ENCODE assay signal across 10 cellular contexts in the genomic region with DNA sequence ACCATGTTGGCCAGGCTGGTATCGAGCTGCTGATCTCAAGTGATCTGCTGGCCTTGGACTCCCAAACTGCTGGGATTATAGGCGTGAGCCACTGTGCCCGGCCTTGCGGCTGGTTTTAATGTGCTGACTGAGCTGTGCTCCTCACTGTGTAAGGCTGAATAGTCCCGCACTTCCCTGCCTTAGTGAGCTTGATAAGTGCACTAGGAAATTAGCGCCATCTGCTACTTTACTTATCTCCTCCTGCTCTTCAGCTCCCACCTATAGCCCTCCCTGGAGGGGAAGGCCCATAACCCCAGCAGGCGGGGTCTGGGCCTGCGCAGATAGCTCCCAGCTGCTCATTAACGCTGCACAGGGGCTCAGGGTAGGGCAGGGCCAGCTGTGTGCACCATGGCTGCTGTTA. TPM values are rescaled to one million over a fixed set of nuclear protein-coding genes. Genes with fewer than 3 reads are reported as not detected.
A peak's percentile ranks its signal among the peaks of the same experiment; 100 is the strongest.
DNase-seq lines count a peak whose midpoint lies in the region; ATAC-seq and TF ChIP-seq lines count a peak whose summit lies in the region.
"Had no signal": no experiment of that assay in that cellular context is flagged by ENCODE, and none has a peak within 500 bp of the region (broad histone marks: within the 10 kb centered on the region; RNA-seq: fewer than 3 reads in every experiment).

No MANE protein-coding gene starts in this region.

- no peak overlapping the region for H3K27ac Mint-ChIP-seq in activated CD8-positive, alpha-beta memory T cell treated with anti-CD3 and anti-CD28 coated beads, Interleukin-2, amount 10 ng/mL, durations not matched to agents 7 days and 5 days
- H3K27ac Mint-ChIP-seq: activated CD4-positive, alpha-beta memory T cell treated with anti-CD3 and anti-CD28 coated beads, Interleukin-2, amount 10 ng/mL, durations not matched to agents 7 days and 5 days; activated naive CD8-positive, alpha-beta T cell treated with anti-CD3 and anti-CD28 coated beads for 36 hours had no signal

- no peaks in the 10 kb centered on the region for H3K36me3 Mint-ChIP-seq in activated CD8-positive, alpha-beta memory T cell treated with anti-CD3 and anti-CD28 coated beads, Interleukin-2, amount 10 ng/mL, durations not matched to agents 7 days and 5 days
- H3K36me3 Mint-ChIP-seq: activated naive CD8-positive, alpha-beta T cell treated with anti-CD3 and anti-CD28 coated beads for 36 hours had no signal

- H3K27me3 ChIP-seq in right atrium auricular region (no peaks in the 10 kb centered on the region), vagina (no peaks in the 10 kb centered on the region)

- TF ChIP-seq CTCF in right atrium auricular region (IDR thresholded peaks at IDR 0.05) (no peak), vagina (IDR thresholded peaks at IDR 0.05) (no peak)

- ATAC-seq in Right ventricle myocardium inferior (peak; percentile 27), HG02885 (IDR thresholded peaks at IDR 0.05; ENCODE audit: poor library complexity, unreplicated experiment) (no peak), GM21360 (IDR thresholded peaks at IDR 0.05; ENCODE audit: unreplicated experiment) (no peak)
- no peak for ATAC-seq in activated CD8-positive, alpha-beta memory T cell treated with anti-CD3 and anti-CD28 coated beads, Interleukin-2, amount 10 ng/mL, durations not matched to agents 7 days and 5 days

- peaks cover 2% of the 10 kb centered on the region for H3K27me3 Mint-ChIP-seq in activated CD8-positive, alpha-beta memory T cell treated with anti-CD3 and anti-CD28 coated beads, Interleukin-2, amount 10 ng/mL, durations not matched to agents 7 days and 5 days
- H3K27me3 Mint-ChIP-seq: activated naive CD8-positive, alpha-beta T cell treated with anti-CD3 and anti-CD28 coated beads for 36 hours had no signal

- H3K27ac ChIP-seq in right atrium auricular region (no peak overlapping the region), vagina (peak overlapping the region; percentile 64)

- H3K4me1 Mint-ChIP-seq in activated CD8-positive, alpha-beta memory T cell treated with anti-CD3 and anti-CD28 coated beads, Interleukin-2, amount 10 ng/mL, durations not matched to agents 7 days and 5 days, result no peaks in the 10 kb centered on the region
- H3K4me1 Mint-ChIP-seq: activated CD4-positive, alpha-beta memory T cell treated with anti-CD3 and anti-CD28 coated beads, Interleukin-2, amount 10 ng/mL, durations not matched to agents 7 days and 5 days; activated naive CD8-positive, alpha-beta T cell treated with anti-CD3 and anti-CD28 coated beads for 36 hours had no signal

- H3K4me3 ChIP-seq in right atrium auricular region, result no peak overlapping the region
- H3K4me3 ChIP-seq in vagina, result no peak overlapping the region

- intact Hi-C loops in Right ventricle myocardium inferior (cut with DNase I) (no loop called here), vagina (cut with DNase I) (no loop called here)

- no peak for DNase-seq in Right ventricle myocardium inferior (ENCODE audit: missing footprints)
- DNase-seq in right atrium auricular region (ENCODE audit: low spot score), result no peak
- DNase-seq in SHP77 treated with DMSO at 0.1 percent for 48 hours (lab: John Stamatoyannopoulos, UW), result peak; percentile 33
- DNase-seq in left kidney (ENCODE audit: low read depth, low spot score), result peak; percentile 89
- DNase-seq in vagina (ENCODE audit: extremely low spot score in 2 of 2), result no peak
- DNase-seq in activated CD8-positive, alpha-beta memory T cell treated with anti-CD3 and anti-CD28 coated beads, Interleukin-2, amount 10 ng/mL, durations not matched to agents 7 days and 5 days, result no peak
- DNase-seq: activated CD4-positive, alpha-beta memory T cell treated with anti-CD3 and anti-CD28 coated beads, Interleukin-2, amount 10 ng/mL, durations not matched to agents 7 days and 5 days; activated naive CD8-positive, alpha-beta T cell treated with anti-CD3 and anti-CD28 coated beads for 36 hours had no signal

- CTCF ChIA-PET in activated CD8-positive, alpha-beta memory T cell treated with anti-CD3 and anti-CD28 coated beads, Interleukin-2, amount 10 ng/mL, durations not matched to agents 7 days and 5 days (lab: Charles Lee), result interaction anchor here (1.7 kb wide), 1 partner anchor 101 kb away, joined by 6 read pairs; no protein-coding TSS in a partner anchor

- H3K4me3 Mint-ChIP-seq in activated CD8-positive, alpha-beta memory T cell treated with anti-CD3 and anti-CD28 coated beads, Interleukin-2, amount 10 ng/mL, durations not matched to agents 7 days and 5 days, result no peak overlapping the region
- H3K4me3 Mint-ChIP-seq: activated CD4-positive, alpha-beta memory T cell treated with anti-CD3 and anti-CD28 coated beads, Interleukin-2, amount 10 ng/mL, durations not matched to agents 7 days and 5 days; activated naive CD8-positive, alpha-beta T cell treated with anti-CD3 and anti-CD28 coated beads for 36 hours had no signal

- H3K9me3 ChIP-seq in right atrium auricular region, result no peaks in the 10 kb centered on the region
- no peaks in the 10 kb centered on the region for H3K9me3 ChIP-seq in vagina

- no peak for TF ChIP-seq POLR2A in vagina (IDR thresholded peaks at IDR 0.05)

- H3K4me1 ChIP-seq in right atrium auricular region, result no peaks in the 10 kb centered on the region
- H3K4me1 ChIP-seq in vagina, result no peaks in the 10 kb centered on the region

- H3K36me3 ChIP-seq in right atrium auricular region (no peaks in the 10 kb centered on the region), vagina (no peaks in the 10 kb centered on the region)

- H3K9me3 Mint-ChIP-seq in activated CD8-positive, alpha-beta memory T cell treated with anti-CD3 and anti-CD28 coated beads, Interleukin-2, amount 10 ng/mL, durations not matched to agents 7 days and 5 days (ENCODE audit: low read depth), result no peaks in the 10 kb centered on the region
- H3K9me3 Mint-ChIP-seq: activated CD4-positive, alpha-beta memory T cell treated with anti-CD3 and anti-CD28 coated beads, Interleukin-2, amount 10 ng/mL, durations not matched to agents 7 days and 5 days; activated naive CD8-positive, alpha-beta T cell treated with anti-CD3 and anti-CD28 coated beads for 36 hours had no signal

RNA-seq across cellular contexts. Expression of a gene that starts 49.4 kb away (rescaled TPM):
- total RNA-seq in Right ventricle myocardium inferior, result 8.6 TPM
- 10 to 100 TPM in 1 of 2 donors, 1 to 10 TPM in 1; 8.4 to 34.3 TPM for total RNA-seq in right atrium auricular region
- total RNA-seq in vagina, result 99.4 TPM
- total RNA-seq in activated CD8-positive, alpha-beta memory T cell treated with anti-CD3 and anti-CD28 coated beads, Interleukin-2, amount 10 ng/mL, durations not matched to agents 7 days and 5 days, result under 1 TPM in 1 of 2 experiments, not detected in 1; 0.58 TPM

Comparison
In these comparisons a context has a peak if more than half of its experiments do, and no peak if none do; other contexts are left out.
1. DNase-seq: peak in SHP77 treated with DMSO at 0.1 percent for 48 hours (single experiment) and left kidney (single experiment); none in Right ventricle myocardium inferior (single experiment), right atrium auricular region (single experiment), vagina (0 of 2) and activated CD8-positive, alpha-beta memory T cell treated with anti-CD3 and anti-CD28 coated beads, Interleukin-2, amount 10 ng/mL, durations not matched to agents 7 days and 5 days (single experiment).